Comparison of ENCODE assay signal across 19 cellular contexts in the genomic region with DNA sequence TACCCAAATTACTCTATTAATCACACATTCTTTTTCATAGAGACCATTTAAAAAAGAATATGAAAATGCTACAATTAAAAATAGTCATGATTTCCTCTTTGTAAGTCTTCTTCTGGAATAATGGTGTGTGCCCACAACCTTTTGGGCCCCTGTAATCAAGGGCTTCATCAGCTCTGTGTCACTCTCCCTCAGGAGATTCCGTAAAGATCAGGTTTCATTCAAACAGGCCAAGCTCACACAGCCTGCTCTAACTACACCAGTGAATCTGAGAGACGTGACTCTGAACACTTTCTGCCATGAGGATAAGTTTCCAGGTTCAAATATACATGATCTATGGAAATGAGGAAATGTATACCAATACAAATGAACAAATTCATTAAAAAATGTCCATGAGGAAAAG. TPM values are rescaled to one million over a fixed set of nuclear protein-coding genes. Genes with fewer than 3 reads are reported as not detected.
"Had no signal": no experiment of that assay in that cellular context is flagged by ENCODE, and none has a peak within 500 bp of the region (broad histone marks: within the 10 kb centered on the region; RNA-seq: fewer than 3 reads in every experiment).

No MANE protein-coding gene starts in this region.

- H3K27ac ChIP-seq: epithelial cell of prostate, lower lobe of right lung, neutrophil, prostate gland, testis had no signal

- ATAC-seq: lower lobe of right lung; sciatic nerve; stimulated activated naive CD8-positive, alpha-beta T cell treated with anti-CD3 and anti-CD28 coated beads, Interleukin-15, Interleukin-2, amounts not matched to agents 100 U/mL and 50 U/mL, for 24 hours had no signal

- H3K9me3 Mint-ChIP-seq: central memory CD8-positive, alpha-beta T cell; naive B cell had no signal

- H3K4me1 ChIP-seq: lower lobe of right lung, prostate gland, testis had no signal

- H3K4me1 Mint-ChIP-seq: central memory CD8-positive, alpha-beta T cell had no signal

- H3K4me3 Mint-ChIP-seq: central memory CD8-positive, alpha-beta T cell; naive B cell had no signal

- H3K27me3 Mint-ChIP-seq: central memory CD8-positive, alpha-beta T cell; naive B cell had no signal

- H3K79me2 ChIP-seq: hepatocyte had no signal

- DNase-seq: activated naive CD4-positive, alpha-beta T cell treated with anti-CD3 and anti-CD28 coated beads, Interleukin-2, amount 50 U/mL, for 16 hours; activated T-cell treated with anti-CD3 and anti-CD28 coated beads, Interleukin-2, amount 50 U/mL, for 1 hour; cortex of kidney; effector memory CD4-positive, alpha-beta T cell; kidney glomerular epithelial cell; lower lobe of right lung; midbrain; naive B cell; stimulated activated CD4-positive, alpha-beta T cell treated with anti-CD3 and anti-CD28 coated beads, Interleukin-12 subunit alpha, Interleukin-12 subunit beta, amount 100 ng/mL, for 4 hours; stimulated activated naive CD8-positive, alpha-beta T cell treated with anti-CD3 and anti-CD28 coated beads, Interleukin-15, Interleukin-2, amounts not matched to agents 100 U/mL and 50 U/mL, for 24 hours; T-helper 2 cell; testis had no signal

- H3K36me3 ChIP-seq: lower lobe of right lung, neutrophil, prostate gland had no signal

- H3K4me3 ChIP-seq: hepatocyte, lower lobe of right lung, prostate gland, testis had no signal

- H3K9me3 ChIP-seq: lower lobe of right lung, neutrophil, prostate gland, testis had no signal

- H2AFZ ChIP-seq: hepatocyte had no signal

- H3K4me2 ChIP-seq: hepatocyte had no signal

- H3K27me3 ChIP-seq: hepatocyte, neutrophil, testis had no signal

RNA-seq across cellular contexts. Expression of gene DRICH1, which starts 9.5 kb away (rescaled TPM):
- total RNA-seq: hepatocyte had no signal
- polyA plus RNA-seq: hepatocyte had no signal

RNA-seq across cellular contexts. Expression of gene IGLL1, which starts 42.5 kb away (rescaled TPM):
- total RNA-seq: hepatocyte, lower lobe of right lung, sciatic nerve, ureter had no signal
- polyA plus RNA-seq: hepatocyte had no signal
